8 cellular contexts compared by ENCODE assay signal in the genomic region with DNA sequence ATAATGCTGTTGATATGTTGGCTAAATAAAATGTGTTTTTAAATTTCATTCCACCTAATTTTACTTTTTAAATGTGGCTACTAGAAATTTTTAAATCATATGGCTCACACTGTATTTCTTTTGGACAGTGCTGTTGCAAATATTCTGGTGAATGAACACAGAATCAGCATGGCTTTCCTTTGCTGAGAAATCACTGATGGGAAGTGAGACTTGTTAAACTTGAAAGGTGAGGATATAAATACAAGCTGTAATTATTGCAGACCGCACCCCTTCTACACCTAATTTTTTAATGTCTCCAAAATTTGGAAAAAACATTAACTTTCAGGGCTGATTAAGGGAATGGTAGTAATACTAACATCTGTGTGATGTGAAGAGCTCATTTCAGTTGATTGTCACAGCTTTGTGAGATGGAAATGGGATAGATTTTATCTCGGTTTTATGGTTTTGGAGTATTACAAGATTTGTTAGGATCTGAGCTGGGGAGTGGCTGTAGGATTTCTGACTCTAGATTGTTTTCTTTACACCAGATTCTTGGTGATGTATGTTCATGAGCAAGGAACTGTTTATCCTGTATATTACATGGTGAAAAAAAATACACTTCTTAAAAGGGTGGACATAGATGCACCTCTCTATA. TPM values are rescaled to one million over a fixed set of nuclear protein-coding genes. Genes with fewer than 3 reads are reported as not detected.
A peak's percentile ranks its signal among the peaks of the same experiment; 100 is the strongest.
DNase-seq lines count a peak whose midpoint lies in the region; ATAC-seq and TF ChIP-seq lines count a peak whose summit lies in the region.

No MANE protein-coding gene starts in this region.

- no peak for DNase-seq in BJ (ENCODE audit: low read depth)
- DNase-seq in mammary epithelial cell, result no peak
- no peak for DNase-seq in naive thymus-derived CD8-positive, alpha-beta T cell
- DNase-seq in NCI-H82 treated with DMSO at 0.1 percent for 48 hours (lab: John Stamatoyannopoulos, UW; ENCODE audit: unreplicated experiment), result no peak
- no peak for DNase-seq in UCSD-AML1 (lab: John Stamatoyannopoulos, UW; ENCODE audit: unreplicated experiment)
- DNase-seq in CD1c-positive myeloid dendritic cell (ENCODE audit: extremely low spot score), result no peak

- H3K4me2 ChIP-seq in mammary epithelial cell (ENCODE audit: insufficient read depth, low read depth, low read length), result peak overlapping the region; percentile 75

- H3K27me3 ChIP-seq in BJ (ENCODE audit: control insufficient read depth, insufficient read depth, low read length), result no peaks in the 10 kb centered on the region
- H3K27me3 ChIP-seq in mammary epithelial cell (ENCODE audit: insufficient read depth, low read length), result no peaks in the 10 kb centered on the region

- 39% methylated on average over 2 of the region's 2 CpGs for WGBS in mammary epithelial cell (ENCODE audit: low coverage, missing lambda C conversion rate)

- peak overlapping the region; percentile 69 for H3K27ac ChIP-seq in mammary epithelial cell (ENCODE audit: insufficient read depth, low read depth, low read length)

- TF ChIP-seq CTCF in BJ (IDR thresholded peaks at IDR 0.05; ENCODE audit: insufficient read depth, low read depth, low read length) (no peak), mammary epithelial cell (conservative IDR thresholded peaks at IDR 0.05 in 1 of 2, IDR thresholded peaks at IDR 0.05 in 1 of 2; ENCODE audit: extremely low read depth in 1 of 2, insufficient read depth in 1 of 2, low read depth in 1 of 2, low read length in 2 of 2) (no peak)

- CTCF ChIA-PET in BJ (lab: Yijun Ruan, JAX) (interaction anchor here (1.1 kb wide), 1 partner anchor 27 kb away, joined by 4 read pairs; no protein-coding TSS in a partner anchor), mammary epithelial cell (lab: Charles Lee; ENCODE audit: low non-redundant PET) (no interaction called here)

- POLR2A ChIA-PET in BJ (lab: Charles Lee), result no interaction called here
- POLR2A ChIA-PET in naive thymus-derived CD8-positive, alpha-beta T cell (lab: Charles Lee), result interaction anchor here (0.7 to 2.6 kb wide), 2 partner anchors 72 to 1869 kb away, joined by 3 to 10 read pairs; partner anchors contain the start of gene UMAD1

- no peaks in the 10 kb centered on the region for H3K36me3 ChIP-seq in BJ (ENCODE audit: control insufficient read depth, insufficient read depth, low read length)
- peaks cover 3% of the 10 kb centered on the region for H3K36me3 ChIP-seq in mammary epithelial cell (ENCODE audit: insufficient read depth, low read length)

- peak overlapping the region; percentile 94 to 96 (median 96) for H3K27ac Mint-ChIP-seq in IgD-negative memory B cell
- peak overlapping the region; percentile 77 to 94 (median 91) for H3K27ac Mint-ChIP-seq in naive thymus-derived CD8-positive, alpha-beta T cell

- peaks cover 39% of the 10 kb centered on the region for H3K4me1 ChIP-seq in mammary epithelial cell (ENCODE audit: insufficient read depth, low read length)

- H3K79me2 ChIP-seq in mammary epithelial cell (ENCODE audit: insufficient read depth, low read length), result peaks cover 55% of the 10 kb centered on the region

- H2AFZ ChIP-seq in mammary epithelial cell (ENCODE audit: low read depth, low read length), result no peak overlapping the region

- H4K20me1 ChIP-seq in mammary epithelial cell (ENCODE audit: insufficient read depth, low read length), result no peaks in the 10 kb centered on the region

- no peaks in the 10 kb centered on the region for H3K27me3 Mint-ChIP-seq in IgD-negative memory B cell
- no peaks in the 10 kb centered on the region for H3K27me3 Mint-ChIP-seq in naive thymus-derived CD8-positive, alpha-beta T cell

- TSS peak; percentile 41 for BruUV-seq in mammary epithelial cell (replicated peaks; lab: Mats Ljungman, UMichigan)

- in situ Hi-C loops in mammary epithelial cell (cut with MboI; ENCODE audit: low sequenced_read_pairs in 2 of 2), result no loop called here

- peak overlapping the region; percentile 81 for H3K9ac ChIP-seq in mammary epithelial cell (ENCODE audit: insufficient read depth, low read length)

- H3K4me3 ChIP-seq in BJ (ENCODE audit: low read depth, low read length) (peak overlapping the region; percentile 71), mammary epithelial cell (replicated peaks in 1 of 3; ENCODE audit: insufficient read depth in 1 of 3, low read depth in 2 of 3, low read length in 3 of 3) (peak overlapping the region; percentile 54 to 85 (median 70))

- ATAC-seq in naive thymus-derived CD8-positive, alpha-beta T cell, result no peak
- no peak for ATAC-seq in GM21825 (IDR thresholded peaks at IDR 0.05; ENCODE audit: unreplicated experiment)

- H3K4me3 Mint-ChIP-seq in IgD-negative memory B cell, result peak overlapping the region; percentile 77 to 95 (median 89)
- H3K4me3 Mint-ChIP-seq in naive thymus-derived CD8-positive, alpha-beta T cell, result peak overlapping the region in 9 of 10 donors; percentile 76 to 90 (median 83)

- dilution Hi-C loops in mammary epithelial cell (cut with HindIII; ENCODE audit: low sequenced_read_pairs), result no loop called here

- intact Hi-C loops in mammary epithelial cell (cut with micrococcal nuclease), result loop anchor here (2.0 to 10.0 kb wide), 3 partner anchors 73 to 727 kb away; partner anchors contain the start of gene UMAD1

- H3K9me3 Mint-ChIP-seq in IgD-negative memory B cell, result no peaks in the 10 kb centered on the region
- H3K9me3 Mint-ChIP-seq in naive thymus-derived CD8-positive, alpha-beta T cell, result no peaks in the 10 kb centered on the region

- H3K36me3 Mint-ChIP-seq in IgD-negative memory B cell, result no peaks in the 10 kb centered on the region
- H3K36me3 Mint-ChIP-seq in naive thymus-derived CD8-positive, alpha-beta T cell, result peaks cover 0 to 10% (median 9%) of the 10 kb centered on the region in 3 donors

- H3K9me3 ChIP-seq in mammary epithelial cell (replicated peaks; ENCODE audit: insufficient read depth, low read length), result no peaks in the 10 kb centered on the region

- H3K4me1 Mint-ChIP-seq in IgD-negative memory B cell, result peaks cover 28 to 43% (median 33%) of the 10 kb centered on the region in 3 donors
- peaks cover 16 to 38% (median 36%) of the 10 kb centered on the region in 4 donors for H3K4me1 Mint-ChIP-seq in naive thymus-derived CD8-positive, alpha-beta T cell

RNA-seq across cellular contexts. Expression of gene MIOS, which starts 1.3 kb away (rescaled TPM):
- 11.8 and 21.8 TPM in 2 replicates for polyA plus RNA-seq in BJ (2011; rRNA removed)
- polyA minus RNA-seq in BJ (2011; rRNA and poly(A)+ RNA removed), result 14.3 and 16.1 TPM in 2 replicates
- 38.8 TPM for polyA plus RNA-seq in IgD-negative memory B cell
- 10 to 100 TPM; 27.5 to 36.8 TPM for total RNA-seq in mammary epithelial cell
- 12.4 TPM for polyA plus RNA-seq in mammary epithelial cell
- polyA minus RNA-seq in mammary epithelial cell, result 8.6 TPM
- total RNA-seq in naive thymus-derived CD8-positive, alpha-beta T cell, result 10 to 100 TPM; 35.2 to 37.7 TPM
- 10 to 100 TPM; 15.6 to 23.5 (median 19.7) TPM for polyA plus RNA-seq in naive thymus-derived CD8-positive, alpha-beta T cell

RNA-seq across cellular contexts. Expression of gene COL28A1, which starts 32.3 kb away (rescaled TPM):
- polyA plus RNA-seq in BJ (2011; rRNA removed), result 0.04 and 0.11 TPM in 2 replicates
- polyA minus RNA-seq in BJ (2011; rRNA and poly(A)+ RNA removed), result 0.09 and 0.21 TPM in 2 replicates
- not detected for polyA plus RNA-seq in IgD-negative memory B cell
- under 1 TPM; 0.16 to 0.17 TPM for total RNA-seq in mammary epithelial cell
- not detected for polyA plus RNA-seq in mammary epithelial cell
- polyA minus RNA-seq in mammary epithelial cell, result not detected
- total RNA-seq in naive thymus-derived CD8-positive, alpha-beta T cell, result under 1 TPM; 0.33 to 0.91 TPM
- polyA plus RNA-seq in naive thymus-derived CD8-positive, alpha-beta T cell, result not detected
